In the genomic region with DNA sequence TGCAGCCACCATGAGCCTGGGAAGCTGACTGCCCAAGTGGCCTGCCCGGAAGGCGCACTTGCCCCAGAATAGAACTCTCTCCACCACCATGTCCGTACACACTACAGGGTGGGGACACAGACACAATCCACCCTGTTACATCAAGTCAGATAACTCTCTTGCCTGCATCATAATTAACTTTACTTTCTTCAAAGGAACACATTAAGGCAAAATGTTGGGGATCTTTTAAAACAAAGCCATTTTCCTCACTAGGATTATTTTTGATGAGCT, we compare ENCODE assay signal across 24 cellular contexts. TPM values are rescaled to one million over a fixed set of nuclear protein-coding genes. Genes with fewer than 3 reads are reported as not detected.
A peak's percentile ranks its signal among the peaks of the same experiment; 100 is the strongest.
DNase-seq lines count a peak whose midpoint lies in the region; ATAC-seq and TF ChIP-seq lines count a peak whose summit lies in the region.
"Had no signal": no experiment of that assay in that cellular context is flagged by ENCODE, and none has a peak within 500 bp of the region (broad histone marks: within the 10 kb centered on the region; RNA-seq: fewer than 3 reads in every experiment).

No MANE protein-coding gene starts in this region.

- DNase-seq in Right ventricle myocardium inferior (ENCODE audit: missing footprints) (peak; percentile 56), Right ventricle myocardium superior (no peak), vagina (ENCODE audit: extremely low spot score in 2 of 2) (no peak), A172 (ENCODE audit: low spot score) (no peak), GF-D8 (lab: John Stamatoyannopoulos, UW) (no peak)
- DNase-seq in CD4-positive, alpha-beta memory T cell = no peak
- DNase-seq: ACHN; AML-193; BE2C; Caco-2; CD8-positive, alpha-beta T cell; DMS 273 treated with DMSO at 0.1 percent for 48 hours; DMS79; EL; GDM1; GOT3; HFFc6 had no signal

- no peaks in the 10 kb centered on the region for H3K9me3 ChIP-seq in vagina
- no peaks in the 10 kb centered on the region for H3K9me3 ChIP-seq in CD4-positive, alpha-beta memory T cell (ENCODE audit: control insufficient read depth in 1 of 2, low read length in 2 of 2)
- H3K9me3 ChIP-seq: A549; BE2C; BLaER1 treated with 17β-estradiol and CSF1 and Interleukin-3, amounts not matched to agents 10 nM and 100 nM; Caco-2; HAP-1 had no signal

- no peaks in the 10 kb centered on the region for H3K27me3 ChIP-seq in layer of hippocampus (ENCODE audit: control insufficient read depth, insufficient read depth, low read length)
- H3K27me3 ChIP-seq in vagina = no peaks in the 10 kb centered on the region
- H3K27me3 ChIP-seq in CD4-positive, alpha-beta memory T cell (ENCODE audit: insufficient read depth, low read length) = no peaks in the 10 kb centered on the region
- H3K27me3 ChIP-seq: BE2C; BLaER1 treated with 17β-estradiol and CSF1 and Interleukin-3, amounts not matched to agents 10 nM and 100 nM had no signal

- no peak overlapping the region for H3K27ac Mint-ChIP-seq in CD4-positive, alpha-beta memory T cell
- H3K27ac Mint-ChIP-seq: CD8-positive, alpha-beta T cell; HFFc6 had no signal

- no peaks in the 10 kb centered on the region for H3K4me1 Mint-ChIP-seq in CD4-positive, alpha-beta memory T cell
- H3K4me1 Mint-ChIP-seq: CD14-positive monocyte had no signal

- no peak overlapping the region for H3K4me3 ChIP-seq in vagina
- H3K4me3 ChIP-seq in CD4-positive, alpha-beta memory T cell (ENCODE audit: low read length in 2 of 2) = no peak overlapping the region
- H3K4me3 ChIP-seq: A549; BLaER1 treated with 17β-estradiol and CSF1 and Interleukin-3, amounts not matched to agents 10 nM and 100 nM; HAP-1 had no signal

- TF ChIP-seq CTCF in vagina (IDR thresholded peaks at IDR 0.05) = no peak

- peaks cover 0 to 2% (median 0%) of the 10 kb centered on the region in 8 donors for H3K9me3 Mint-ChIP-seq in CD4-positive, alpha-beta memory T cell
- H3K9me3 Mint-ChIP-seq: CD14-positive monocyte; CD8-positive, alpha-beta T cell had no signal

- no peaks in the 10 kb centered on the region for H3K36me3 Mint-ChIP-seq in CD4-positive, alpha-beta memory T cell
- H3K36me3 Mint-ChIP-seq: CD14-positive monocyte; CD8-positive, alpha-beta T cell had no signal

- peak overlapping the region; percentile 97 for H3K27ac ChIP-seq in layer of hippocampus (ENCODE audit: low read depth, low read length)
- H3K27ac ChIP-seq in temporal lobe (ENCODE audit: low read depth, low read length) = peak overlapping the region; percentile 91
- H3K27ac ChIP-seq in vagina = peak overlapping the region; percentile 30
- H3K27ac ChIP-seq in CD4-positive, alpha-beta memory T cell (ENCODE audit: low read depth, low read length) = no peak overlapping the region
- H3K27ac ChIP-seq: 22Rv1; A549; BLaER1 treated with 17β-estradiol and CSF1 and Interleukin-3, amounts not matched to agents 10 nM and 100 nM had no signal

- H3K4me3 Mint-ChIP-seq in CD4-positive, alpha-beta memory T cell = no peak overlapping the region
- H3K4me3 Mint-ChIP-seq: CD14-positive monocyte; CD8-positive, alpha-beta T cell; HFFc6 had no signal

- POLR2A ChIA-PET in CD4-positive, alpha-beta memory T cell (lab: Charles Lee; ENCODE audit: partially characterized antibody) = no interaction called here

- CTCF ChIA-PET in CD4-positive, alpha-beta memory T cell (lab: Charles Lee; ENCODE audit: partially characterized antibody) = no interaction called here

- ATAC-seq in Right ventricle myocardium inferior (no peak), Right ventricle myocardium superior (ENCODE audit: poor library complexity) (no peak)
- ATAC-seq: A549; CD8-positive, alpha-beta T cell had no signal

- peaks cover 5% of the 10 kb centered on the region for H3K4me1 ChIP-seq in vagina
- H3K4me1 ChIP-seq in CD4-positive, alpha-beta memory T cell (ENCODE audit: insufficient read depth, low read length) = no peaks in the 10 kb centered on the region
- H3K4me1 ChIP-seq: A549; BE2C; BLaER1 treated with 17β-estradiol and CSF1 and Interleukin-3, amounts not matched to agents 10 nM and 100 nM; Caco-2; HAP-1 had no signal

- no peak for TF ChIP-seq POLR2A in vagina (IDR thresholded peaks at IDR 0.05)

- intact Hi-C loops in Right ventricle myocardium inferior (cut with DNase I) (no loop called here), Right ventricle myocardium superior (cut with DNase I) (no loop called here), vagina (cut with DNase I) (no loop called here)
- intact Hi-C loops in CD4-positive, alpha-beta memory T cell (cut with micrococcal nuclease) = no loop called here

- no peaks in the 10 kb centered on the region for H3K36me3 ChIP-seq in vagina
- H3K36me3 ChIP-seq in CD4-positive, alpha-beta memory T cell (ENCODE audit: insufficient read depth, low read length) = no peaks in the 10 kb centered on the region
- H3K36me3 ChIP-seq: BE2C; BLaER1 treated with 17β-estradiol and CSF1 and Interleukin-3, amounts not matched to agents 10 nM and 100 nM; HAP-1 had no signal

- H3K27me3 Mint-ChIP-seq in CD4-positive, alpha-beta memory T cell = peaks cover 5 to 8% of the 10 kb centered on the region in 2 donors

RNA-seq across cellular contexts. Expression of gene VSTM2B, which starts 23.3 kb away (rescaled TPM):
- total RNA-seq in Right ventricle myocardium inferior = not detected
- total RNA-seq in Right ventricle myocardium superior = not detected
- 15.5 TPM for total RNA-seq in temporal lobe
- total RNA-seq in vagina = 0.98 TPM
- not detected for total RNA-seq in CD4-positive, alpha-beta memory T cell
- polyA plus RNA-seq in CD4-positive, alpha-beta memory T cell = not detected
- not detected in 2 replicates for total RNA-seq in A172 (2014; rRNA removed; shearing (Covaris generic))
- total RNA-seq: Caco-2; CD8-positive, alpha-beta T cell; HFFc6 had no signal
- polyA plus RNA-seq: A549, CD14-positive monocyte had no signal
